In genomic region chrX:154366666-154367055, GRCh38 we compare ENCODE assay signal across 9 cellular contexts. TPM values are rescaled to one million over a fixed set of nuclear protein-coding genes. Genes with fewer than 3 reads are reported as not detected.
A peak's percentile ranks its signal among the peaks of the same experiment; 100 is the strongest.
DNase-seq lines count a peak whose midpoint lies in the region; ATAC-seq and TF ChIP-seq lines count a peak whose summit lies in the region.
"Had no signal": no experiment of that assay in that cellular context is flagged by ENCODE, and none has a peak within 500 bp of the region (broad histone marks: within the 10 kb centered on the region; RNA-seq: fewer than 3 reads in every experiment).

No MANE protein-coding gene starts in this region.

- no peaks in the 10 kb centered on the region for H3K9me3 ChIP-seq in cardiac muscle cell (ENCODE audit: low read depth)

- H3K4me1 ChIP-seq in cardiac muscle cell (ENCODE audit: low read depth) = peaks cover 9% of the 10 kb centered on the region

- H3K36me3 Mint-ChIP-seq in stimulated activated memory B cell treated with anti-CD40 and anti-IgM and Interleukin-4, amounts not matched to agents 10 μg/mL and 1 μg/mL and 100 μg/mL, for 72 hours = peaks cover 31% of the 10 kb centered on the region

- no peak overlapping the region for H3K4me3 Mint-ChIP-seq in stimulated activated memory B cell treated with anti-CD40 and anti-IgM and Interleukin-4, amounts not matched to agents 10 μg/mL and 1 μg/mL and 100 μg/mL, for 72 hours

- POLR2A ChIA-PET in RWPE1 (lab: Yijun Ruan, JAX; ENCODE audit: low non-redundant PET) = no interaction called here

- no peaks in the 10 kb centered on the region for H3K27me3 Mint-ChIP-seq in stimulated activated memory B cell treated with anti-CD40 and anti-IgM and Interleukin-4, amounts not matched to agents 10 μg/mL and 1 μg/mL and 100 μg/mL, for 72 hours

- no peak for TF ChIP-seq CTCF in RWPE1 (conservative IDR thresholded peaks at IDR 0.05; ENCODE audit: low read depth)
- no peak for TF ChIP-seq CTCF in cardiac muscle cell (IDR thresholded peaks at IDR 0.05; ENCODE audit: low read depth, low read length)

- peaks cover 10% of the 10 kb centered on the region for H3K4me1 Mint-ChIP-seq in stimulated activated memory B cell treated with anti-CD40 and anti-IgM and Interleukin-4, amounts not matched to agents 10 μg/mL and 1 μg/mL and 100 μg/mL, for 72 hours

- H3K9me3 Mint-ChIP-seq in stimulated activated memory B cell treated with anti-CD40 and anti-IgM and Interleukin-4, amounts not matched to agents 10 μg/mL and 1 μg/mL and 100 μg/mL, for 72 hours = no peaks in the 10 kb centered on the region

- CTCF ChIA-PET in RWPE1 (lab: Yijun Ruan, JAX) = no interaction called here

- H3K36me3 ChIP-seq in cardiac muscle cell = peaks cover 53% of the 10 kb centered on the region

- ATAC-seq in stimulated activated memory B cell treated with anti-CD40 and anti-IgM and Interleukin-4, amounts not matched to agents 10 μg/mL and 1 μg/mL and 100 μg/mL, for 72 hours = no peak
- no peak for ATAC-seq in GM19351 (IDR thresholded peaks at IDR 0.05; ENCODE audit: unreplicated experiment)

- no peak overlapping the region for H3K4me3 ChIP-seq in cardiac muscle cell

- no peaks in the 10 kb centered on the region for H3K27me3 ChIP-seq in cardiac muscle cell

- DNase-seq in RWPE1 (ENCODE audit: low spot score) = no peak
- no peak for DNase-seq in cardiac muscle cell (ENCODE audit: low read depth in 1 of 2, low spot score in 1 of 2)
- no peak for DNase-seq in NCI-H1105 treated with DMSO at 0.1 percent for 48 hours (lab: John Stamatoyannopoulos, UW)
- DNase-seq in retina = no peak
- DNase-seq: activated CD8-positive, alpha-beta memory T cell treated with anti-CD3 and anti-CD28 coated beads for 24 hours; effector CD8-positive, alpha-beta T cell; KG1 had no signal

- peak overlapping the region; percentile 32 for H3K27ac Mint-ChIP-seq in stimulated activated memory B cell treated with anti-CD40 and anti-IgM and Interleukin-4, amounts not matched to agents 10 μg/mL and 1 μg/mL and 100 μg/mL, for 72 hours

- H3K27ac ChIP-seq in RWPE1 (peak overlapping the region; percentile 97), cardiac muscle cell (peak overlapping the region; percentile 69)

RNA-seq across cellular contexts. Expression of gene FLNA, which starts 7.8 kb away (rescaled TPM):
- total RNA-seq in cardiac muscle cell = 405 and 447 TPM in 2 replicates
- 250 and 341 TPM in 2 replicates for polyA plus RNA-seq in cardiac muscle cell

RNA-seq across cellular contexts. Expression of gene EMD, which starts 12.4 kb away (rescaled TPM):
- total RNA-seq in cardiac muscle cell = 56.9 and 66.2 TPM in 2 replicates
- polyA plus RNA-seq in cardiac muscle cell = 77.7 and 91.2 TPM in 2 replicates

RNA-seq across cellular contexts. Expression of gene RPL10, which starts 31.5 kb away (rescaled TPM):
- total RNA-seq in cardiac muscle cell = 2,299 and 4,006 TPM in 2 replicates
- 1,000 and 1,150 TPM in 2 replicates for polyA plus RNA-seq in cardiac muscle cell

RNA-seq across cellular contexts. Expression of gene DNASE1L1, which starts 42.4 kb away (rescaled TPM):
- 34.3 and 40.4 TPM in 2 replicates for total RNA-seq in cardiac muscle cell
- 24.8 and 26.1 TPM in 2 replicates for polyA plus RNA-seq in cardiac muscle cell

RNA-seq across cellular contexts. Expression of gene TAFAZZIN, which starts 44.7 kb away (rescaled TPM):
- 37.4 and 52.1 TPM in 2 replicates for total RNA-seq in cardiac muscle cell
- polyA plus RNA-seq in cardiac muscle cell = 59.7 and 65.0 TPM in 2 replicates
